Comparison of ENCODE assay signal across 9 cellular contexts in the genomic region with DNA sequence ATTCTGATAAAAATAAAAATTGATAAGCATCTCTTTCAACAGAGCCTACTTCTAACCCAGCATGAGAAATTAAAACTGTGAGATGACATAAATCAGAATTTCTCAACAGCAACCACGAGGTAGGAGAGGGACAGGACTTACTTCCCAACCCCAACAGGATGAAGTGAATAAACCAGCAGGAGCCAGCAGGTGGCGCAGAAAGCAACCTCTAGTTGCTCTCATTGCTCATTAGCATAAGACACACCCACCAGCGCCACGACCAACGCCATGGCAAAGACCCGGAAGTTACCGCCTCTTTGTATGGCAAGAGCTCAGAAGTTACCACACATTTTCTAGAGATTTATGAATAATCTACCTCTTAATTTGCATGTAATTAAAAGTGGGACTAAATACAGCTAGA.
DNase-seq lines count a peak whose midpoint lies in the region; ATAC-seq and TF ChIP-seq lines count a peak whose summit lies in the region.
"Had no signal": no experiment of that assay in that cellular context is flagged by ENCODE, and none has a peak within 500 bp of the region (broad histone marks: within the 10 kb centered on the region; RNA-seq: fewer than 3 reads in every experiment).

No MANE protein-coding gene starts in this region.

- WGBS in testis, 2 donors: 21 to 55% methylated on average over 7 of the region's 7 CpGs

- H3K36me3 ChIP-seq in testis (ENCODE audit: low read depth, missing control alignments): no peaks in the 10 kb centered on the region

- H3K4me1 ChIP-seq in testis: no peaks in the 10 kb centered on the region

- H3K9me3 ChIP-seq in testis: no peaks in the 10 kb centered on the region

- intact Hi-C loops in Right ventricle myocardium inferior (cut with DNase I): no loop called here
- intact Hi-C loops in cardiac septum (cut with DNase I): no loop called here
- intact Hi-C loops in left colon (cut with DNase I, micrococcal nuclease): no loop called here
- intact Hi-C loops in testis (cut with DNase I; ENCODE audit: low total_unique reads): no loop called here

- peak; percentile 54 for ATAC-seq in Right ventricle myocardium inferior
- ATAC-seq in HG03175 (IDR thresholded peaks at IDR 0.05; ENCODE audit: unreplicated experiment): peak; percentile 76
- peak; percentile 84 for ATAC-seq in left colon
- ATAC-seq: effector memory CD8-positive, alpha-beta T cell had no signal

- peak; percentile 24 to 50 (median 31) for TF ChIP-seq CTCF in testis (IDR thresholded peaks at IDR 0.05)

- no peak for TF ChIP-seq POLR2A in testis (IDR thresholded peaks at IDR 0.05)

- H3K27ac ChIP-seq in testis: no peak overlapping the region

- no peaks in the 10 kb centered on the region for H3K27me3 ChIP-seq in testis

- DNase-seq in Right ventricle myocardium inferior (ENCODE audit: missing footprints) (peak; percentile 85), cardiac septum (ENCODE audit: low spot score) (no peak), NCI-H82 (lab: John Stamatoyannopoulos, UW) (peak; percentile 88), astrocyte of the hippocampus (ENCODE audit: low read depth, low spot score) (peak; percentile 67), left colon (peak; percentile 65 to 73), testis (peak; percentile 93), GF-D8 (lab: John Stamatoyannopoulos, UW) (no peak)

- peak overlapping the region in 1 of 2 donors; percentile 23 for H3K4me3 ChIP-seq in testis

Comparison
In these comparisons a context has a peak if more than half of its experiments do, and no peak if none do; other contexts are left out.
1. DNase-seq: peak in Right ventricle myocardium inferior (single experiment), NCI-H82 (single experiment), astrocyte of the hippocampus (single experiment), left colon (2 of 2) and testis (single experiment); none in cardiac septum (single experiment) and GF-D8 (single experiment).
2. Peak in every context shown above with its lines, with median percentiles within 50 percentile points of each other: ATAC-seq.